Comparison of ENCODE assay signal across 22 cellular contexts in the genomic region with DNA sequence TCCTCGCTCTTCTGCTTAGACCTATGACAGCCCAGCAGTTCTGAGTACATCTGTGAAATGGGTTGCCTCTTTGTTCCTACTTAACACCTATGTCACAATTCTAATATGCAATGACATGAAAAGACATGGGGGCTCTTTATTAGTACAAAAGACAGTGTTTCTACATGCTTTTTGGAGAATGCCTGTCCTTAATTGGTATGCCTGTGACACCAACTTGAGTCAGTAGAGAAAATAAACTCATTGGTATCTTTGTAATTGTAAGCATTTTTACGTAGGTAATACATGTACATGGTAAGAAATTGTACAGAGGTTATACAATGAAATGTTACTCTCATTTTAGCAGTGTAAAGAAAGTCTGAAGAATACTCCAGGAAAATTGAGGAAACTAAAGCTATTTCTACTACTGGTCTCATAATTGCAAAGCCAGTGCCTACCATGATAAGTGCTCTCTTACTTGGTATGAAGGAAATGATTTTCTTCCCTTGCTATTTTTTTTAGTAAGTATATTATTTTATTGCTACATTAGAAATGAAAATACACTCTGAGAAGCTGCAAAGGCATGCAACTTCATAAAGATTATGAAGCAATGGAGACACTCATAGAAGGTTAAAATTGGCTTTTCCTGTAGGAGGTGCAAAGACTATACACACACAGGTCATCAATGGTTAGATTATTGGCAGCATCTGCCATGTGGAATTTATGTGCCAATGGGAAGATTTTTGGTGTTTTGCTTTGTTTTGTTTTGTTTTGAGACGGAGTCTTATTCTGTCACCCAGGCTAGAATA. TPM values are rescaled to one million over a fixed set of nuclear protein-coding genes. Genes with fewer than 3 reads are reported as not detected.
A peak's percentile ranks its signal among the peaks of the same experiment; 100 is the strongest.
DNase-seq lines count a peak whose midpoint lies in the region; TF ChIP-seq lines count a peak whose summit lies in the region.
"Had no signal": no experiment of that assay in that cellular context is flagged by ENCODE, and none has a peak within 500 bp of the region (broad histone marks: within the 10 kb centered on the region; RNA-seq: fewer than 3 reads in every experiment).

No MANE protein-coding gene starts in this region.

- intact Hi-C loops in thyroid gland (cut with DNase I): loop anchor here (10.0 kb wide), 1 partner anchor 49 kb away; no protein-coding TSS in a partner anchor

- TF ChIP-seq CTCF in chondrocyte (IDR thresholded peaks at IDR 0.05) (no peak), fibroblast of the aortic adventitia (IDR thresholded peaks at IDR 0.05; ENCODE audit: insufficient read depth, low read length) (no peak), thyroid gland (IDR thresholded peaks at IDR 0.05) (no peak)

- H3K9me3 ChIP-seq in GM23248 (ENCODE audit: low read depth) (no peaks in the 10 kb centered on the region), HAP-1 (no peaks in the 10 kb centered on the region), thyroid gland (no peaks in the 10 kb centered on the region)
- H3K9me3 ChIP-seq: BE2C, MG63, SK-N-SH had no signal

- H3K4me3 Mint-ChIP-seq in chondrocyte (ENCODE audit: unreplicated experiment): no peak overlapping the region
- H3K4me3 Mint-ChIP-seq: GM23338 had no signal

- H3K27ac Mint-ChIP-seq in chondrocyte (ENCODE audit: unreplicated experiment): peak overlapping the region; percentile 5
- H3K27ac Mint-ChIP-seq: GM23338 had no signal

- in situ Hi-C loops in GM23248 (cut with MboI): no loop called here
- in situ Hi-C loops in HAP-1 (cut with MboI; ENCODE audit: low sequenced_read_pairs): loop anchor here (10.0 kb wide), 1 partner anchor 59 kb away; no protein-coding TSS in a partner anchor

- peaks cover 3% of the 10 kb centered on the region for H3K36me3 Mint-ChIP-seq in chondrocyte (ENCODE audit: low read depth)

- peak overlapping the region; percentile 6; the same call in 1 of the 2 replicates for H3K9ac ChIP-seq in GM23248
- H3K9ac ChIP-seq: SK-N-SH had no signal

- H2AFZ ChIP-seq in ACC112 (ENCODE audit: low read length, unreplicated experiment) (peak overlapping the region; percentile 20), GM23248 (no peak overlapping the region)
- H2AFZ ChIP-seq: GM23338, PC-9 had no signal

- peaks cover 2% of the 10 kb centered on the region for H3K27me3 Mint-ChIP-seq in chondrocyte (ENCODE audit: low read depth)

- peaks cover 27% of the 10 kb centered on the region for H3K4me1 ChIP-seq in ACC112 (ENCODE audit: control insufficient read depth, insufficient read depth, low read length, unreplicated experiment)
- peaks cover 36% of the 10 kb centered on the region for H3K4me1 ChIP-seq in GM23248 (ENCODE audit: insufficient read depth)
- H3K4me1 ChIP-seq in HAP-1: peaks cover 16% of the 10 kb centered on the region
- H3K4me1 ChIP-seq in thyroid gland: peaks cover 0 to 14% of the 10 kb centered on the region in 2 donors

- TF ChIP-seq POLR2A in thyroid gland (IDR thresholded peaks at IDR 0.05): no peak

- no peaks in the 10 kb centered on the region for H4K20me1 ChIP-seq in GM23248 (ENCODE audit: insufficient read depth)

- DNase-seq in GM23248 (peak; percentile 62), chondrocyte (ENCODE audit: low spot score) (no peak), fibroblast of the aortic adventitia (ENCODE audit: low read depth) (peak; percentile 29), H4 (ENCODE audit: low spot score) (no peak), HAP-1 (ENCODE audit: low spot score in 2 of 2) (no peak), thyroid gland (no peak)
- DNase-seq: BE2C; CD4-positive, CD25-positive, alpha-beta regulatory T cell; DMS79; MG63; NCI-H1092 treated with DMSO at 0.1 percent for 48 hours; NCI-H146; NCI-H2029; NCI-H2227 treated with DMSO at 0.1 percent for 48 hours; NCI-H510A; NCI-H748 treated with DMSO at 0.1 percent for 48 hours; PC-9; SIG-M5; SK-N-SH had no signal

- peaks cover 41% of the 10 kb centered on the region for H3F3A ChIP-seq in GM23248 (ENCODE audit: insufficient read depth)

- H3K9me2 ChIP-seq in GM23248 (ENCODE audit: insufficient read depth): no peaks in the 10 kb centered on the region
- H3K9me2 ChIP-seq: SK-N-SH had no signal

- peak overlapping the region; percentile 6 for H3K4me2 ChIP-seq in GM23248 (ENCODE audit: unreplicated experiment)
- H3K4me2 ChIP-seq: GM23338, PC-9, SK-N-SH had no signal

- WGBS in GM23248 (ENCODE audit: low coverage in 1 of 2, low lambda C conversion rate in 2 of 2, missing lambda C conversion rate in 2 of 2), 2 experiments: 75% methylated on average over 3 of the region's 3 CpGs
- WGBS in thyroid gland, 2 donors: 96% methylated on average over 3 of the region's 3 CpGs

- H3K4me3 ChIP-seq in ACC112 (ENCODE audit: low read depth, low read length): peak overlapping the region; percentile 17; the same call in 1 of the 2 replicates
- no peak overlapping the region for H3K4me3 ChIP-seq in GM23248
- no peak overlapping the region for H3K4me3 ChIP-seq in fibroblast of the aortic adventitia (ENCODE audit: low read depth, low read length)
- no peak overlapping the region for H3K4me3 ChIP-seq in HAP-1
- H3K4me3 ChIP-seq in thyroid gland (replicated peaks in 1 of 3): no peak overlapping the region
- H3K4me3 ChIP-seq: GM12878, GM23338, MG63, PC-9 had no signal

- H3K4me1 Mint-ChIP-seq in chondrocyte (ENCODE audit: low read depth): peaks cover 28% of the 10 kb centered on the region

- H3K27ac ChIP-seq in ACC112 (ENCODE audit: low read depth, low read length) (peak overlapping the region; percentile 77), GM23248 (peak overlapping the region; percentile 58), thyroid gland (no peak overlapping the region)
- H3K27ac ChIP-seq: PC-9 had no signal

- H3K27me3 ChIP-seq in ACC112 (ENCODE audit: insufficient read depth, low read length) (no peaks in the 10 kb centered on the region), GM23248 (replicated peaks; ENCODE audit: insufficient read depth) (no peaks in the 10 kb centered on the region), HAP-1 (ENCODE audit: low read depth) (no peaks in the 10 kb centered on the region), thyroid gland (no peaks in the 10 kb centered on the region)
- H3K27me3 ChIP-seq: MG63 had no signal

- H3K9me3 Mint-ChIP-seq in chondrocyte (ENCODE audit: low read depth): no peaks in the 10 kb centered on the region

- H3K79me2 ChIP-seq in ACC112 (ENCODE audit: control insufficient read depth, insufficient read depth, low read length, unreplicated experiment) (peaks cover 9% of the 10 kb centered on the region), GM23248 (ENCODE audit: insufficient read depth) (peaks cover 18% of the 10 kb centered on the region)

- peaks cover under 1% of the 10 kb centered on the region; the same call in 1 of the 2 replicates for H3K36me3 ChIP-seq in ACC112 (ENCODE audit: insufficient read depth, low read length)
- H3K36me3 ChIP-seq in GM23248 (ENCODE audit: low read depth): peaks cover under 1% of the 10 kb centered on the region; the same call in 1 of the 2 replicates
- H3K36me3 ChIP-seq in HAP-1 (replicated peaks): peaks cover 2% of the 10 kb centered on the region
- H3K36me3 ChIP-seq in thyroid gland: no peaks in the 10 kb centered on the region

RNA-seq across cellular contexts. Expression of gene EEF1A1, which starts 4.9 kb away (rescaled TPM):
- total RNA-seq in GM23248 (2014; rRNA removed; shearing (Covaris generic)): 13,436 and 14,561 TPM in 2 replicates
- polyA plus RNA-seq in GM23248 (2016; fragmentation: Nextera tagmentation; extraction: Ambion mirVana): 3,887 and 3,918 TPM in 2 replicates
- total RNA-seq in chondrocyte (8,230 to 8,902 TPM (median 8,643 TPM) in 3 replicates), fibroblast of the aortic adventitia (ENCODE audit: low replicate concordance) (16,505 and 21,603 TPM in 2 replicates), thyroid gland (over 10,000 TPM in 2 of 4 donors, 1,000 to 10,000 TPM in 2; 9,141 to 11,705 (median 10,644) TPM)
- 10,897 and 11,774 TPM in 2 replicates for total RNA-seq in H4 (2014; rRNA removed; shearing (Covaris generic))

Comparison
In these comparisons a context has a peak if more than half of its experiments do, and no peak if none do; other contexts are left out.
1. H3K27ac ChIP-seq: peak in ACC112 (single experiment) and GM23248 (single experiment); none in thyroid gland (0 of 3).
2. DNase-seq: peak in GM23248 (single experiment) and fibroblast of the aortic adventitia (single experiment); none in chondrocyte (single experiment), H4 (single experiment), HAP-1 (0 of 2) and thyroid gland (0 of 2).